Comparison of ENCODE assay signal across 1 cellular context in genomic region chr14:55077155-55077554, GRCh38.
TF ChIP-seq lines count a peak whose summit lies in the region.

No MANE protein-coding gene starts in this region.

TF ChIP-seq in A549, 52 proteins besides CTCF, POLR2A, EP300 and RAD21:
- no peak for TF ChIP-seq GATA3 (IDR thresholded peaks at IDR 0.05; ENCODE audit: borderline replicate concordance)
